Comparison of ENCODE assay signal across 17 cellular contexts in genomic region chr10:114943000-114943399, GRCh38. TPM values are rescaled to one million over a fixed set of nuclear protein-coding genes. Genes with fewer than 3 reads are reported as not detected.
A peak's percentile ranks its signal among the peaks of the same experiment; 100 is the strongest.
DNase-seq lines count a peak whose midpoint lies in the region; ATAC-seq and TF ChIP-seq lines count a peak whose summit lies in the region.
"Had no signal": no experiment of that assay in that cellular context is flagged by ENCODE, and none has a peak within 500 bp of the region (broad histone marks: within the 10 kb centered on the region; RNA-seq: fewer than 3 reads in every experiment).

No MANE protein-coding gene starts in this region.

- H3K4me3 Mint-ChIP-seq in CD14-positive monocyte = no peak overlapping the region
- no peak overlapping the region for H3K4me3 Mint-ChIP-seq in activated T-cell treated with anti-CD3 and anti-CD28 coated beads, Interleukin-2, amount 50 U/mL, for 4 hours
- H3K4me3 Mint-ChIP-seq: B cell; CD8-positive, alpha-beta memory T cell; H9 had no signal

- H3K4me1 Mint-ChIP-seq in CD14-positive monocyte = peaks cover 23% of the 10 kb centered on the region
- H3K4me1 Mint-ChIP-seq in activated T-cell treated with anti-CD3 and anti-CD28 coated beads, Interleukin-2, amount 50 U/mL, for 4 hours (ENCODE audit: low read depth) = peaks cover 30% of the 10 kb centered on the region

- peaks cover 0 to 51% (median 26%) of the 10 kb centered on the region in 9 donors for H3K4me1 ChIP-seq in heart right ventricle
- peaks cover 0 to 33% of the 10 kb centered on the region in 2 donors for H3K4me1 ChIP-seq in right atrium auricular region

- peaks cover 0 to 2% (median 0%) of the 10 kb centered on the region in 3 donors for H3K27me3 Mint-ChIP-seq in CD14-positive monocyte (ENCODE audit: low read depth in 3 of 3)
- no peaks in the 10 kb centered on the region for H3K27me3 Mint-ChIP-seq in activated T-cell treated with anti-CD3 and anti-CD28 coated beads, Interleukin-2, amount 50 U/mL, for 4 hours (ENCODE audit: low read depth)
- H3K27me3 Mint-ChIP-seq: B cell; CD4-positive, CD25-positive, alpha-beta regulatory T cell; CD8-positive, alpha-beta memory T cell had no signal

- H3K9me3 ChIP-seq in heart right ventricle = no peaks in the 10 kb centered on the region
- no peaks in the 10 kb centered on the region for H3K9me3 ChIP-seq in right atrium auricular region
- H3K9me3 ChIP-seq: BLaER1 treated with 17β-estradiol and CSF1 and Interleukin-3, amounts not matched to agents 10 nM and 100 nM had no signal

- no peak for TF ChIP-seq CTCF in heart right ventricle (IDR thresholded peaks at IDR 0.05)
- no peak for TF ChIP-seq CTCF in right atrium auricular region (IDR thresholded peaks at IDR 0.05)
- TF ChIP-seq CTCF in CD14-positive monocyte (IDR thresholded peaks at IDR 0.05) = no peak

- no peaks in the 10 kb centered on the region for H3K27me3 ChIP-seq in heart right ventricle
- H3K27me3 ChIP-seq in right atrium auricular region = no peaks in the 10 kb centered on the region
- H3K27me3 ChIP-seq: BLaER1 treated with 17β-estradiol and CSF1 and Interleukin-3, amounts not matched to agents 10 nM and 100 nM had no signal

- H3K4me3 ChIP-seq in heart right ventricle = no peak overlapping the region
- no peak overlapping the region for H3K4me3 ChIP-seq in right atrium auricular region
- H3K4me3 ChIP-seq: BLaER1 treated with 17β-estradiol and CSF1 and Interleukin-3, amounts not matched to agents 10 nM and 100 nM had no signal

- H3K36me3 ChIP-seq in heart right ventricle (peaks cover 0 to 72% (median 41%) of the 10 kb centered on the region in 9 donors), right atrium auricular region (peaks cover 8% of the 10 kb centered on the region)

- DNase-seq in Right ventricle myocardium inferior (ENCODE audit: missing footprints) (no peak), heart right ventricle (peak in 1 of 2 donors; percentile 67), right atrium auricular region (ENCODE audit: low spot score) (no peak), CD14-positive monocyte (ENCODE audit: low spot score) (no peak), DMS79 treated with DMSO at 0.1 percent for 48 hours (lab: John Stamatoyannopoulos, UW) (no peak), GM19240 (ENCODE audit: insufficient read length, low spot score) (no peak)
- no peak for DNase-seq in activated T-cell treated with anti-CD3 and anti-CD28 coated beads, Interleukin-2, amount 50 U/mL, for 4 hours
- DNase-seq: CD4-positive, CD25-positive, alpha-beta regulatory T cell; CD8-positive, alpha-beta memory T cell; COR-L47; DMS 273 treated with DMSO at 0.1 percent for 48 hours; DMS53; GDM1; H9; IMR-90 had no signal

- H3K27ac ChIP-seq in heart right ventricle = peak overlapping the region in 7 of 10 donors; percentile 52 to 95 (median 90)
- H3K27ac ChIP-seq in right atrium auricular region = peak overlapping the region; percentile 52 to 56
- H3K27ac ChIP-seq: BLaER1 treated with 17β-estradiol and CSF1 and Interleukin-3, amounts not matched to agents 10 nM and 100 nM had no signal

- H3K36me3 Mint-ChIP-seq in CD14-positive monocyte = peaks cover 37 to 45% of the 10 kb centered on the region in 2 donors
- peaks cover 30% of the 10 kb centered on the region for H3K36me3 Mint-ChIP-seq in activated T-cell treated with anti-CD3 and anti-CD28 coated beads, Interleukin-2, amount 50 U/mL, for 4 hours (ENCODE audit: insufficient read depth)

- H3K27ac Mint-ChIP-seq in CD14-positive monocyte = peak overlapping the region in 1 of 7 donors; percentile 0
- H3K27ac Mint-ChIP-seq: B cell; CD4-positive, CD25-positive, alpha-beta regulatory T cell; H9 had no signal

- 68 to 71% methylated on average over 5 of the region's 5 CpGs for WGBS in heart right ventricle, 2 donors

- intact Hi-C loops in Right ventricle myocardium inferior (cut with DNase I) = no loop called here
- intact Hi-C loops in heart right ventricle (cut with DNase I) = no loop called here
- intact Hi-C loops in CD14-positive monocyte (cut with micrococcal nuclease) = no loop called here

- H3K9me3 Mint-ChIP-seq in CD14-positive monocyte = peaks cover 0 to 3% (median 0%) of the 10 kb centered on the region in 7 donors
- no peaks in the 10 kb centered on the region for H3K9me3 Mint-ChIP-seq in activated T-cell treated with anti-CD3 and anti-CD28 coated beads, Interleukin-2, amount 50 U/mL, for 4 hours
- H3K9me3 Mint-ChIP-seq: CD4-positive, CD25-positive, alpha-beta regulatory T cell; CD8-positive, alpha-beta memory T cell; H9 had no signal

- ATAC-seq in Right ventricle myocardium inferior (peak; percentile 68), heart right ventricle (peak; percentile 11 to 84 (median 70))
- no peak for ATAC-seq in activated T-cell treated with anti-CD3 and anti-CD28 coated beads, Interleukin-2, amount 50 U/mL, for 4 hours

RNA-seq across cellular contexts. Expression of gene TRUB1, which starts 5.0 kb away (rescaled TPM):
- total RNA-seq in Right ventricle myocardium inferior = 13.9 TPM
- 10 to 100 TPM in 9 of 10 donors, 1 to 10 TPM in 1; 7.9 to 29.8 (median 23.5) TPM for total RNA-seq in heart right ventricle
- polyA plus RNA-seq in heart right ventricle = 1 to 10 TPM; 3.9 to 5.0 TPM
- total RNA-seq in right atrium auricular region = 10 to 100 TPM; 15.3 to 22.9 TPM
- 1 to 10 TPM; 3.3 to 5.0 TPM for polyA plus RNA-seq in CD14-positive monocyte
- total RNA-seq in activated T-cell treated with anti-CD3 and anti-CD28 coated beads, Interleukin-2, amount 50 U/mL, for 4 hours = 10 to 100 TPM; 20.3 to 26.9 (median 26.7) TPM

Comparison
In these comparisons a context has a peak if more than half of its experiments do, and no peak if none do; other contexts are left out.
1. ATAC-seq: peak in Right ventricle myocardium inferior (single experiment) and heart right ventricle (8 of 8); none in activated T-cell treated with anti-CD3 and anti-CD28 coated beads, Interleukin-2, amount 50 U/mL, for 4 hours (0 of 2).